16 cellular contexts compared by ENCODE assay signal in genomic region chr5:95007953-95008596, GRCh38.
DNase-seq lines count a peak whose midpoint lies in the region; ATAC-seq, FAIRE-seq and TF ChIP-seq lines count a peak whose summit lies in the region.
"Had no signal": no experiment of that assay in that cellular context is flagged by ENCODE, and none has a peak within 500 bp of the region (broad histone marks: within the 10 kb centered on the region; RNA-seq: fewer than 3 reads in every experiment).

No MANE protein-coding gene starts in this region.

- peak; percentile 52 for FAIRE-seq in GM12891 (lab: Jason Lieb, UNC)

- TF ChIP-seq POLR2A in GM12891 (IDR thresholded peaks at IDR 0.05; ENCODE audit: low read depth, low read length) = no peak

- H3K9me3 Mint-ChIP-seq in progenitor cell of endocrine pancreas (ENCODE audit: low read depth) = peaks cover 13% of the 10 kb centered on the region

- ATAC-seq in GM19351 (IDR thresholded peaks at IDR 0.05; ENCODE audit: unreplicated experiment) (peak; percentile 83), HG02610 (IDR thresholded peaks at IDR 0.05; ENCODE audit: unreplicated experiment) (peak; percentile 84), HG03442 (IDR thresholded peaks at IDR 0.05; ENCODE audit: unreplicated experiment) (peak; percentile 80)
- ATAC-seq: WTC11 had no signal

- TF ChIP-seq CTCF in progenitor cell of endocrine pancreas (IDR thresholded peaks at IDR 0.05; ENCODE audit: unreplicated experiment) (no peak), WERI-Rb-1 (IDR thresholded peaks at IDR 0.05; ENCODE audit: low read depth, low read length) (no peak)

- H3K27me3 ChIP-seq in WERI-Rb-1 (ENCODE audit: insufficient read depth, low read depth, severe bottlenecking) = no peaks in the 10 kb centered on the region
- H3K27me3 ChIP-seq: SJSA1 had no signal

- H3K4me3 Mint-ChIP-seq in progenitor cell of endocrine pancreas (ENCODE audit: low read depth) = no peak overlapping the region
- H3K4me3 Mint-ChIP-seq: type B pancreatic cell, WTC11 had no signal

- H3K4me1 Mint-ChIP-seq in progenitor cell of endocrine pancreas (ENCODE audit: low read depth) = no peaks in the 10 kb centered on the region

- no peak overlapping the region for H3K27ac Mint-ChIP-seq in progenitor cell of endocrine pancreas
- H3K27ac Mint-ChIP-seq: type B pancreatic cell, WTC11 had no signal

- H3K27me3 Mint-ChIP-seq in progenitor cell of endocrine pancreas = no peaks in the 10 kb centered on the region
- H3K27me3 Mint-ChIP-seq: type B pancreatic cell had no signal

- H3K9me3 ChIP-seq in WERI-Rb-1 (ENCODE audit: severe bottlenecking) = no peaks in the 10 kb centered on the region
- H3K9me3 ChIP-seq: SJSA1 had no signal

- no peak overlapping the region for H3K4me3 ChIP-seq in WERI-Rb-1 (ENCODE audit: low read depth, low read length)
- H3K4me3 ChIP-seq: coronary artery, SJSA1 had no signal

- H3K27ac ChIP-seq in WERI-Rb-1 = no peak overlapping the region
- H3K27ac ChIP-seq: coronary artery, SJSA1 had no signal

- no peak for DNase-seq in GM12891 (ENCODE audit: insufficient read length, low spot score)
- DNase-seq in progenitor cell of endocrine pancreas (ENCODE audit: low spot score, unreplicated experiment) = no peak
- no peak for DNase-seq in DMS79 (lab: John Stamatoyannopoulos, UW)
- no peak for DNase-seq in NCI-H510A treated with DMSO at 0.1 percent for 48 hours (lab: John Stamatoyannopoulos, UW)
- DNase-seq in WERI-Rb-1 = no peak
- DNase-seq: Caco-2, NCI-H1105 treated with DMSO at 0.1 percent for 48 hours, NCI-H526, occipital lobe had no signal

- no peaks in the 10 kb centered on the region for H3K36me3 ChIP-seq in WERI-Rb-1
- H3K36me3 ChIP-seq: SJSA1 had no signal

- peaks cover 2% of the 10 kb centered on the region for H3K36me3 Mint-ChIP-seq in progenitor cell of endocrine pancreas (ENCODE audit: insufficient read depth)

TF ChIP-seq in GM12891, 5 proteins besides CTCF, POLR2A, EP300 and RAD21:
- TF ChIP-seq PAX5 (IDR thresholded peaks at IDR 0.05; ENCODE audit: insufficient read depth, low read length, severe bottlenecking) (no peak), POLR2AphosphoS5 (IDR thresholded peaks at IDR 0.05; ENCODE audit: low read depth, low read length) (no peak), SPI1 (IDR thresholded peaks at IDR 0.05; ENCODE audit: low read depth, low read length) (peak; percentile 82), POU2F2 (IDR thresholded peaks at IDR 0.05; ENCODE audit: low read depth, low read length) (no peak)
